In the genomic region with DNA sequence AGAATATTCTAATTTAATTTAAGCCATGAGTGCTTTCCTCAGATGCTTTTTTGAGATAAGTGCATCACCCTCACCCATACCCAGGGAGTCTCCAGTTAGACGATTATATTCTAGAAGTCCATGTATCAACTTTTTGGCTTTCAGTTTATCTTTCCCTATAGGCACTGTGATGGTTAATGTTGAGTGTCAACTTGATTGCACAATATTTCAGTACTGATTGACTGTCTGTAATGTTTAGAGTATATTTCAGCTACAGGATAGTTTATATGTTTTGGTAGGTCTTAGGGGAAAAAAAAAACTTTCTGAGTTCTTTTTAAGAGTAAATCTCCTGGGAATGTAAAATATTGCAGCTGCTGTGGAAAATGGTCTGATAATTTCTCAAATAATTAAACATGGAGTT, we compare ENCODE assay signal across 29 cellular contexts.
"Had no signal": no experiment of that assay in that cellular context is flagged by ENCODE, and none has a peak within 500 bp of the region (broad histone marks: within the 10 kb centered on the region; RNA-seq: fewer than 3 reads in every experiment).

No MANE protein-coding gene starts in this region.

- H3K9me3 Mint-ChIP-seq: dendritic cell treated with granulocyte-macrophage colony-stimulating factor and Interleukin-4, amounts not matched to agents 40 ng/mL and 50 ng/mL, for 4 days; effector memory CD8-positive, alpha-beta T cell; endodermal cell had no signal

- H3K36me3 ChIP-seq: colonic mucosa, esophagus muscularis mucosa, esophagus squamous epithelium, gastrocnemius medialis, gastroesophageal sphincter, heart left ventricle, heart right ventricle had no signal

- H3K4me3 ChIP-seq: colonic mucosa, coronary artery, dorsolateral prefrontal cortex, esophagus muscularis mucosa, esophagus squamous epithelium, gastrocnemius medialis, gastroesophageal sphincter, heart left ventricle, heart right ventricle had no signal

- H3K4me1 ChIP-seq: colonic mucosa, esophagus muscularis mucosa, esophagus squamous epithelium, foreskin keratinocyte, gastrocnemius medialis, gastroesophageal sphincter, heart left ventricle, heart right ventricle had no signal

- H3K4me1 Mint-ChIP-seq: endodermal cell had no signal

- H3K27me3 ChIP-seq: colonic mucosa, dorsolateral prefrontal cortex, esophagus muscularis mucosa, esophagus squamous epithelium, foreskin keratinocyte, gastrocnemius medialis, gastroesophageal sphincter, heart left ventricle, heart right ventricle had no signal

- H3K27ac Mint-ChIP-seq: dendritic cell treated with granulocyte-macrophage colony-stimulating factor and Interleukin-4, amounts not matched to agents 40 ng/mL and 50 ng/mL, for 4 days; effector memory CD8-positive, alpha-beta T cell; endodermal cell had no signal

- ATAC-seq: effector memory CD8-positive, alpha-beta T cell; esophagus mucosa; foreskin keratinocyte; gastrocnemius medialis; gastroesophageal sphincter; heart left ventricle; heart right ventricle had no signal

- FAIRE-seq: colon, endometrium, endothelial cell of umbilical vein, frontal cortex had no signal

- H3K4me3 Mint-ChIP-seq: dendritic cell treated with granulocyte-macrophage colony-stimulating factor and Interleukin-4, amounts not matched to agents 40 ng/mL and 50 ng/mL, for 4 days; effector memory CD8-positive, alpha-beta T cell; endodermal cell had no signal

- H3K27ac ChIP-seq: colonic mucosa, coronary artery, dorsolateral prefrontal cortex, epithelial cell of prostate, esophagus muscularis mucosa, esophagus squamous epithelium, foreskin keratinocyte, gastrocnemius medialis, gastroesophageal sphincter, heart left ventricle, heart right ventricle had no signal

- DNase-seq: colonic mucosa; cortex of kidney; dermis blood vessel endothelial cell; dorsolateral prefrontal cortex; effector CD4-positive, alpha-beta T cell; effector CD8-positive, alpha-beta T cell; effector memory CD4-positive, alpha-beta T cell; effector memory CD8-positive, alpha-beta T cell; endodermal cell; erythroblast; esophagus squamous epithelium; foreskin fibroblast; foreskin keratinocyte; foreskin melanocyte; gastrocnemius medialis; glutamatergic neuron; head of caudate nucleus; heart left ventricle; heart right ventricle had no signal

- H3K9me3 ChIP-seq: colonic mucosa, esophagus muscularis mucosa, esophagus squamous epithelium, gastrocnemius medialis, gastroesophageal sphincter had no signal

- H3K27me3 Mint-ChIP-seq: dendritic cell treated with granulocyte-macrophage colony-stimulating factor and Interleukin-4, amounts not matched to agents 40 ng/mL and 50 ng/mL, for 4 days; effector memory CD8-positive, alpha-beta T cell had no signal
